ENCODE assay signal across 1 cellular context in genomic region chr1:32816676-32817158, GRCh38.
A peak's percentile ranks its signal among the peaks of the same experiment; 100 is the strongest.
TF ChIP-seq lines count a peak whose summit lies in the region.

No MANE protein-coding gene starts in this region.

TF ChIP-seq in K562, 482 proteins besides CTCF, POLR2A, EP300 and RAD21 (continues in another document):
- TF ChIP-seq, protein P1, sequence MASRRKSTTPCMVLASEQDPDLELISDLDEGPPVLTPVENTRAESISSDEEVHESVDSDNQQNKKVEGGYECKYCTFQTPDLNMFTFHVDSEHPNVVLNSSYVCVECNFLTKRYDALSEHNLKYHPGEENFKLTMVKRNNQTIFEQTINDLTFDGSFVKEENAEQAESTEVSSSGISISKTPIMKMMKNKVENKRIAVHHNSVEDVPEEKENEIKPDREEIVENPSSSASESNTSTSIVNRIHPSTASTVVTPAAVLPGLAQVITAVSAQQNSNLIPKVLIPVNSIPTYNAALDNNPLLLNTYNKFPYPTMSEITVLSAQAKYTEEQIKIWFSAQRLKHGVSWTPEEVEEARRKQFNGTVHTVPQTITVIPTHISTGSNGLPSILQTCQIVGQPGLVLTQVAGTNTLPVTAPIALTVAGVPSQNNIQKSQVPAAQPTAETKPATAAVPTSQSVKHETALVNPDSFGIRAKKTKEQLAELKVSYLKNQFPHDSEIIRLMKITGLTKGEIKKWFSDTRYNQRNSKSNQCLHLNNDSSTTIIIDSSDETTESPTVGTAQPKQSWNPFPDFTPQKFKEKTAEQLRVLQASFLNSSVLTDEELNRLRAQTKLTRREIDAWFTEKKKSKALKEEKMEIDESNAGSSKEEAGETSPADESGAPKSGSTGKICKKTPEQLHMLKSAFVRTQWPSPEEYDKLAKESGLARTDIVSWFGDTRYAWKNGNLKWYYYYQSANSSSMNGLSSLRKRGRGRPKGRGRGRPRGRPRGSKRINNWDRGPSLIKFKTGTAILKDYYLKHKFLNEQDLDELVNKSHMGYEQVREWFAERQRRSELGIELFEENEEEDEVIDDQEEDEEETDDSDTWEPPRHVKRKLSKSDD (conservative IDR thresholded peaks at IDR 0.05; ENCODE audit: low read length): no peak
- TF ChIP-seq CBX3 (IDR thresholded peaks at IDR 0.05; ENCODE audit: borderline replicate concordance in 1 of 2, low read length in 2 of 2) (no peak), MITF (IDR thresholded peaks at IDR 0.05) (no peak), MYBL2 (IDR thresholded peaks at IDR 0.05; ENCODE audit: low read depth) (no peak), MYBL2 (CRISPR knock-in tag; IDR thresholded peaks at IDR 0.05; ENCODE audit: borderline replicate concordance) (no peak), SUPT5H (IDR thresholded peaks at IDR 0.05) (no peak), FOSL1 (tag; conservative IDR thresholded peaks at IDR 0.05) (0 out of 2 replicates have a peak, but pooled peaks have one; percentile 41), ZNF140 (CRISPR knock-in tag; IDR thresholded peaks at IDR 0.05) (no peak), POU5F1 (IDR thresholded peaks at IDR 0.05; ENCODE audit: borderline replicate concordance, low read depth, low read length, partially characterized antibody) (no peak), BRD4 (IDR thresholded peaks at IDR 0.05) (peak; percentile 92; the same call in 1 of the 2 replicates), CHD1 (IDR thresholded peaks at IDR 0.05; ENCODE audit: low read length) (peak; percentile 74), E2F5 (CRISPR knock-in tag; IDR thresholded peaks at IDR 0.05) (no peak), IFI16 (CRISPR knock-in tag; IDR thresholded peaks at IDR 0.05) (no peak), PURB (CRISPR knock-in tag; IDR thresholded peaks at IDR 0.05; ENCODE audit: low read depth) (no peak), ZNF695 (CRISPR knock-in tag; IDR thresholded peaks at IDR 0.05) (no peak), SIN3B (IDR thresholded peaks at IDR 0.05; ENCODE audit: low read depth) (0 out of 2 replicates have a peak, but pooled peaks have one; percentile 19), TAF7 (tag; IDR thresholded peaks at IDR 0.05) (no peak), ZFP1 (CRISPR knock-in tag; IDR thresholded peaks at IDR 0.05) (0 out of 2 replicates have a peak, but pooled peaks have one; percentile 7), ZNF696 (CRISPR knock-in tag; conservative IDR thresholded peaks at IDR 0.05) (no peak), THAP7 (CRISPR knock-in tag; IDR thresholded peaks at IDR 0.05) (0 out of 2 replicates have a peak, but pooled peaks have one; percentile 27), ZNF436 (CRISPR knock-in tag; IDR thresholded peaks at IDR 0.05) (no peak), CXXC5 (CRISPR knock-in tag; IDR thresholded peaks at IDR 0.05) (no peak), SMAD3 (CRISPR knock-in tag; conservative IDR thresholded peaks at IDR 0.05) (no peak), KDM5B (IDR thresholded peaks at IDR 0.05; ENCODE audit: insufficient replicate concordance, low read depth, low read length) (no peak), ZBTB17 (CRISPR knock-in tag; IDR thresholded peaks at IDR 0.05) (no peak), FUS (optimal IDR thresholded peaks at IDR 0.05; ENCODE audit: low read depth, low read length) (no peak), ZNF644 (tag; IDR thresholded peaks at IDR 0.05; ENCODE audit: low read depth) (no peak), GTF2E2 (tag; IDR thresholded peaks at IDR 0.05) (0 out of 2 replicates have a peak, but pooled peaks have one; percentile 45), TOE1 (IDR thresholded peaks at IDR 0.05; ENCODE audit: borderline replicate concordance) (no peak), TOE1 (CRISPR knock-in tag; IDR thresholded peaks at IDR 0.05; ENCODE audit: borderline replicate concordance, low read depth) (no peak), RHOXF2B (CRISPR knock-in tag; conservative IDR thresholded peaks at IDR 0.05) (no peak), NCOA2 (IDR thresholded peaks at IDR 0.05; ENCODE audit: partially characterized antibody in 2 of 2) (no peak), SPI1 (IDR thresholded peaks at IDR 0.05; ENCODE audit: borderline replicate concordance, low read depth, low read length) (peak; percentile 71; the same call in 1 of the 2 replicates), CCNT2 (IDR thresholded peaks at IDR 0.05; ENCODE audit: borderline replicate concordance, extremely low read depth, insufficient read length, low read depth, low read length) (no peak), PHB (CRISPR knock-in tag; IDR thresholded peaks at IDR 0.05) (peak; percentile 5; the same call in 1 of the 2 replicates), ZFP36 (IDR thresholded peaks at IDR 0.05; ENCODE audit: low read depth, low read length, partially characterized antibody) (peak; percentile 87), TBP (optimal IDR thresholded peaks at IDR 0.05; ENCODE audit: low read depth, low read length) (peak; percentile 37), ARHGAP35 (IDR thresholded peaks at IDR 0.05; ENCODE audit: partially characterized antibody) (no peak), PCBP2 (IDR thresholded peaks at IDR 0.05; ENCODE audit: low read depth, low read length, poor library complexity, severe bottlenecking) (no peak)
- TF ChIP-seq, protein P2, sequence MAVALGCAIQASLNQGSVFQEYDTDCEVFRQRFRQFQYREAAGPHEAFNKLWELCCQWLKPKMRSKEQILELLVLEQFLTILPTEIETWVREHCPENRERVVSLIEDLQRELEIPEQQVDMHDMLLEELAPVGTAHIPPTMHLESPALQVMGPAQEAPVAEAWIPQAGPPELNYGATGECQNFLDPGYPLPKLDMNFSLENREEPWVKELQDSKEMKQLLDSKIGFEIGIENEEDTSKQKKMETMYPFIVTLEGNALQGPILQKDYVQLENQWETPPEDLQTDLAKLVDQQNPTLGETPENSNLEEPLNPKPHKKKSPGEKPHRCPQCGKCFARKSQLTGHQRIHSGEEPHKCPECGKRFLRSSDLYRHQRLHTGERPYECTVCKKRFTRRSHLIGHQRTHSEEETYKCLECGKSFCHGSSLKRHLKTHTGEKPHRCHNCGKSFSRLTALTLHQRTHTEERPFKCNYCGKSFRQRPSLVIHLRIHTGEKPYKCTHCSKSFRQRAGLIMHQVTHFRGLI (CRISPR knock-in tag; IDR thresholded peaks at IDR 0.05): no peak
- TF ChIP-seq, protein P3, sequence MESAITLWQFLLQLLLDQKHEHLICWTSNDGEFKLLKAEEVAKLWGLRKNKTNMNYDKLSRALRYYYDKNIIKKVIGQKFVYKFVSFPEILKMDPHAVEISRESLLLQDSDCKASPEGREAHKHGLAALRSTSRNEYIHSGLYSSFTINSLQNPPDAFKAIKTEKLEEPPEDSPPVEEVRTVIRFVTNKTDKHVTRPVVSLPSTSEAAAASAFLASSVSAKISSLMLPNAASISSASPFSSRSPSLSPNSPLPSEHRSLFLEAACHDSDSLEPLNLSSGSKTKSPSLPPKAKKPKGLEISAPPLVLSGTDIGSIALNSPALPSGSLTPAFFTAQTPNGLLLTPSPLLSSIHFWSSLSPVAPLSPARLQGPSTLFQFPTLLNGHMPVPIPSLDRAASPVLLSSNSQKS (CRISPR knock-in tag; IDR thresholded peaks at IDR 0.05): no peak
- TF ChIP-seq, protein P4, sequence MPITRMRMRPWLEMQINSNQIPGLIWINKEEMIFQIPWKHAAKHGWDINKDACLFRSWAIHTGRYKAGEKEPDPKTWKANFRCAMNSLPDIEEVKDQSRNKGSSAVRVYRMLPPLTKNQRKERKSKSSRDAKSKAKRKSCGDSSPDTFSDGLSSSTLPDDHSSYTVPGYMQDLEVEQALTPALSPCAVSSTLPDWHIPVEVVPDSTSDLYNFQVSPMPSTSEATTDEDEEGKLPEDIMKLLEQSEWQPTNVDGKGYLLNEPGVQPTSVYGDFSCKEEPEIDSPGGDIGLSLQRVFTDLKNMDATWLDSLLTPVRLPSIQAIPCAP (CRISPR knock-in tag; IDR thresholded peaks at IDR 0.05; ENCODE audit: borderline replicate concordance): peak; percentile 56; the same call in 1 of the 2 replicates
- TF ChIP-seq, protein P5, sequence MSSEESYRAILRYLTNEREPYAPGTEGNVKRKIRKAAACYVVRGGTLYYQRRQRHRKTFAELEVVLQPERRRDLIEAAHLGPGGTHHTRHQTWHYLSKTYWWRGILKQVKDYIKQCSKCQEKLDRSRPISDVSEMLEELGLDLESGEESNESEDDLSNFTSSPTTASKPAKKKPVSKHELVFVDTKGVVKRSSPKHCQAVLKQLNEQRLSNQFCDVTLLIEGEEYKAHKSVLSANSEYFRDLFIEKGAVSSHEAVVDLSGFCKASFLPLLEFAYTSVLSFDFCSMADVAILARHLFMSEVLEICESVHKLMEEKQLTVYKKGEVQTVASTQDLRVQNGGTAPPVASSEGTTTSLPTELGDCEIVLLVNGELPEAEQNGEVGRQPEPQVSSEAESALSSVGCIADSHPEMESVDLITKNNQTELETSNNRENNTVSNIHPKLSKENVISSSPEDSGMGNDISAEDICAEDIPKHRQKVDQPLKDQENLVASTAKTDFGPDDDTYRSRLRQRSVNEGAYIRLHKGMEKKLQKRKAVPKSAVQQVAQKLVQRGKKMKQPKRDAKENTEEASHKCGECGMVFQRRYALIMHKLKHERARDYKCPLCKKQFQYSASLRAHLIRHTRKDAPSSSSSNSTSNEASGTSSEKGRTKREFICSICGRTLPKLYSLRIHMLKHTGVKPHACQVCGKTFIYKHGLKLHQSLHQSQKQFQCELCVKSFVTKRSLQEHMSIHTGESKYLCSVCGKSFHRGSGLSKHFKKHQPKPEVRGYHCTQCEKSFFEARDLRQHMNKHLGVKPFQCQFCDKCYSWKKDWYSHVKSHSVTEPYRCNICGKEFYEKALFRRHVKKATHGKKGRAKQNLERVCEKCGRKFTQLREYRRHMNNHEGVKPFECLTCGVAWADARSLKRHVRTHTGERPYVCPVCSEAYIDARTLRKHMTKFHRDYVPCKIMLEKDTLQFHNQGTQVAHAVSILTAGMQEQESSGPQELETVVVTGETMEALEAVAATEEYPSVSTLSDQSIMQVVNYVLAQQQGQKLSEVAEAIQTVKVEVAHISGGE (CRISPR knock-in tag; IDR thresholded peaks at IDR 0.05): peak in 1 of 3 experiments; percentile 24; a peak in 1 of 6 replicates
- TF ChIP-seq, protein P6, sequence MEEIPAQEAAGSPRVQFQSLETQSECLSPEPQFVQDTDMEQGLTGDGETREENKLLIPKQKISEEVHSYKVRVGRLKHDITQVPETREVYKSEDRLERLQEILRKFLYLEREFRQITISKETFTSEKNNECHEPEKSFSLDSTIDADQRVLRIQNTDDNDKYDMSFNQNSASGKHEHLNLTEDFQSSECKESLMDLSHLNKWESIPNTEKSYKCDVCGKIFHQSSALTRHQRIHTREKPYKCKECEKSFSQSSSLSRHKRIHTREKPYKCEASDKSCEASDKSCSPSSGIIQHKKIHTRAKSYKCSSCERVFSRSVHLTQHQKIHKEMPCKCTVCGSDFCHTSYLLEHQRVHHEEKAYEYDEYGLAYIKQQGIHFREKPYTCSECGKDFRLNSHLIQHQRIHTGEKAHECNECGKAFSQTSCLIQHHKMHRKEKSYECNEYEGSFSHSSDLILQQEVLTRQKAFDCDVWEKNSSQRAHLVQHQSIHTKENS (CRISPR knock-in tag; IDR thresholded peaks at IDR 0.05): no peak
- TF ChIP-seq, protein P7, sequence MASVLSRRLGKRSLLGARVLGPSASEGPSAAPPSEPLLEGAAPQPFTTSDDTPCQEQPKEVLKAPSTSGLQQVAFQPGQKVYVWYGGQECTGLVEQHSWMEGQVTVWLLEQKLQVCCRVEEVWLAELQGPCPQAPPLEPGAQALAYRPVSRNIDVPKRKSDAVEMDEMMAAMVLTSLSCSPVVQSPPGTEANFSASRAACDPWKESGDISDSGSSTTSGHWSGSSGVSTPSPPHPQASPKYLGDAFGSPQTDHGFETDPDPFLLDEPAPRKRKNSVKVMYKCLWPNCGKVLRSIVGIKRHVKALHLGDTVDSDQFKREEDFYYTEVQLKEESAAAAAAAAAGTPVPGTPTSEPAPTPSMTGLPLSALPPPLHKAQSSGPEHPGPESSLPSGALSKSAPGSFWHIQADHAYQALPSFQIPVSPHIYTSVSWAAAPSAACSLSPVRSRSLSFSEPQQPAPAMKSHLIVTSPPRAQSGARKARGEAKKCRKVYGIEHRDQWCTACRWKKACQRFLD (CRISPR knock-in tag; IDR thresholded peaks at IDR 0.05): 0 out of 2 replicates have a peak, but pooled peaks have one; percentile 6
- TF ChIP-seq, protein P8, sequence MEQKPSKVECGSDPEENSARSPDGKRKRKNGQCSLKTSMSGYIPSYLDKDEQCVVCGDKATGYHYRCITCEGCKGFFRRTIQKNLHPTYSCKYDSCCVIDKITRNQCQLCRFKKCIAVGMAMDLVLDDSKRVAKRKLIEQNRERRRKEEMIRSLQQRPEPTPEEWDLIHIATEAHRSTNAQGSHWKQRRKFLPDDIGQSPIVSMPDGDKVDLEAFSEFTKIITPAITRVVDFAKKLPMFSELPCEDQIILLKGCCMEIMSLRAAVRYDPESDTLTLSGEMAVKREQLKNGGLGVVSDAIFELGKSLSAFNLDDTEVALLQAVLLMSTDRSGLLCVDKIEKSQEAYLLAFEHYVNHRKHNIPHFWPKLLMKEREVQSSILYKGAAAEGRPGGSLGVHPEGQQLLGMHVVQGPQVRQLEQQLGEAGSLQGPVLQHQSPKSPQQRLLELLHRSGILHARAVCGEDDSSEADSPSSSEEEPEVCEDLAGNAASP (IDR thresholded peaks at IDR 0.05): no peak
- TF ChIP-seq, protein P9, sequence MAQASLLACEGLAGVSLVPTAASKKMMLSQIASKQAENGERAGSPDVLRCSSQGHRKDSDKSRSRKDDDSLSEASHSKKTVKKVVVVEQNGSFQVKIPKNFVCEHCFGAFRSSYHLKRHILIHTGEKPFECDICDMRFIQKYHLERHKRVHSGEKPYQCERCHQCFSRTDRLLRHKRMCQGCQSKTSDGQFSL (CRISPR knock-in tag; IDR thresholded peaks at IDR 0.05): peak; percentile 95
- TF ChIP-seq, protein P9 (tag; IDR thresholded peaks at IDR 0.05): peak in 1 of 2 experiments; percentile 80; a peak in 1 of 4 replicates
